Comparison of ENCODE assay signal across 9 cellular contexts in the genomic region with DNA sequence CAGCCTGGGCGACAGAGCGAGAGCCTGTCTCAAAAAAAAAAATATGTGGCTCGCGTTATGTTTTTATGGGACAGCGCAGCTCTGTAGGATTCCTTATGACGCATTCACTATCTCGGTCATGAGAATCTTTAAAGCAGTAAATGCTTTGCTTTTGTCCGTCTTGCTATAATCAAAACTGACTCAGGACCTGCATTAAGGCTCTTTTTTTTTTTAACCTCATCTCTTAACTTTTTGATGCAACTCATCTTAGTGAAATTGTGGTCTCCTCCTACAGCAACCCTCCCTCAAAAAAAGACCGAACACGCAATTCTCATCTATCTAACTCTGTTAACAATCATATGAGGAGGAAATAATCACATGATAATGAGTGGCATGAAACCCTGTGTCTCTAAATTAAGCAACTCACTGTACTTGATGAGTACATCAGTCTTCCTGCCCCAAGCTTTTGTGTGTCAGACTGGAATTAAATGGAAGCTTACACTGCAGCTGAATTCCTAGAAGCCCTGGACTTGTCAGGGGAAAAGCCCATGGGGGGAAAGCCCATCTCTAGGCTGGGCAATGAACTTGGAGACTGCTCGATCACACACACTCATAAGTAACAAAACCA. TPM values are rescaled to one million over a fixed set of nuclear protein-coding genes. Genes with fewer than 3 reads are reported as not detected.
DNase-seq lines count a peak whose midpoint lies in the region; ATAC-seq, FAIRE-seq and TF ChIP-seq lines count a peak whose summit lies in the region.
"Had no signal": no experiment of that assay in that cellular context is flagged by ENCODE, and none has a peak within 500 bp of the region (broad histone marks: within the 10 kb centered on the region; RNA-seq: fewer than 3 reads in every experiment).

No MANE protein-coding gene starts in this region.

- 29 to 63% (median 36%) methylated on average over 11 of the region's 11 CpGs for WGBS in small intestine, 3 donors

- H3K27me3 ChIP-seq in small intestine (ENCODE audit: control insufficient read depth in 2 of 2, insufficient read depth in 2 of 2, low read length in 2 of 2) = no peaks in the 10 kb centered on the region

- peaks cover 7 to 13% of the 10 kb centered on the region in 2 donors for H3K4me1 ChIP-seq in small intestine (ENCODE audit: control insufficient read depth in 2 of 2, insufficient read depth in 1 of 2, low read depth in 1 of 2, low read length in 1 of 2)

- H3K36me3 Mint-ChIP-seq in T-helper 17 cell (ENCODE audit: low read depth) = peaks cover 6% of the 10 kb centered on the region

- no peaks in the 10 kb centered on the region for H3K27me3 Mint-ChIP-seq in T-helper 17 cell

- no peaks in the 10 kb centered on the region for H3K9me3 ChIP-seq in T-helper 17 cell (ENCODE audit: control insufficient read depth, low read length, poor library complexity, severe bottlenecking)
- H3K9me3 ChIP-seq in small intestine (ENCODE audit: control insufficient read depth, low read depth) = no peaks in the 10 kb centered on the region

- no peaks in the 10 kb centered on the region for H3K36me3 ChIP-seq in small intestine (ENCODE audit: control insufficient read depth in 2 of 2, insufficient read depth in 2 of 2, low read length in 2 of 2)

- ATAC-seq in GM18909 (IDR thresholded peaks at IDR 0.05; ENCODE audit: poor library complexity, unreplicated experiment) (peak; percentile 1), T-helper 17 cell (no peak)

- peak overlapping the region; percentile 93 for H3K27ac Mint-ChIP-seq in T-helper 17 cell

- H3K27ac ChIP-seq in small intestine (ENCODE audit: low read depth in 1 of 2, low read length in 1 of 2) = peak overlapping the region; percentile 84 to 91

- no peak for FAIRE-seq in small intestine (lab: Jason Lieb, UNC)
- no peak for FAIRE-seq in GM19239 (lab: Jason Lieb, UNC)

- peaks cover 26% of the 10 kb centered on the region for H3K4me1 Mint-ChIP-seq in T-helper 17 cell

- no peak for TF ChIP-seq CTCF in epithelial cell of proximal tubule (conservative IDR thresholded peaks at IDR 0.05; ENCODE audit: low read depth, low read length)

- no peak overlapping the region for H3K4me3 ChIP-seq in epithelial cell of proximal tubule (ENCODE audit: low read depth, low read length)
- H3K4me3 ChIP-seq in small intestine (ENCODE audit: low read depth in 1 of 2, low read length in 2 of 2) = no peak overlapping the region

- DNase-seq in T-helper 17 cell = no peak
- peak; percentile 86 for DNase-seq in epithelial cell of proximal tubule (ENCODE audit: low read depth)
- DNase-seq in small intestine = peak; percentile 48
- DNase-seq in SW480 (ENCODE audit: low spot score) = no peak
- DNase-seq in GM19239 (ENCODE audit: insufficient read length, low spot score) = no peak
- no peak for DNase-seq in NCI-H748 treated with DMSO at 0.1 percent for 48 hours (lab: John Stamatoyannopoulos, UW)
- no peak for DNase-seq in epidermal melanocyte (ENCODE audit: insufficient read length, low spot score)
- DNase-seq: H7 had no signal

- peak overlapping the region; percentile 70 for H3K4me3 Mint-ChIP-seq in T-helper 17 cell

RNA-seq across cellular contexts. Expression of a gene that starts 4.3 kb away (rescaled TPM):
- total RNA-seq in T-helper 17 cell (10 to 100 TPM; 42.8 to 53.5 TPM), epithelial cell of proximal tubule (32.8 and 62.6 TPM in 2 replicates)
- polyA plus RNA-seq in small intestine = 10 to 100 TPM; 17.5 to 49.6 (median 37.3) TPM

Comparison
In these comparisons a context has a peak if more than half of its experiments do, and no peak if none do; other contexts are left out.
1. DNase-seq: peak in epithelial cell of proximal tubule (single experiment) and small intestine (single experiment); none in T-helper 17 cell (0 of 3), SW480 (single experiment), GM19239 (single experiment), NCI-H748 treated with DMSO at 0.1 percent for 48 hours (single experiment) and epidermal melanocyte (single experiment).